Comparison of ENCODE assay signal across 8 cellular contexts in genomic region chr22:37538590-37539357, GRCh38. TPM values are rescaled to one million over a fixed set of nuclear protein-coding genes. Genes with fewer than 3 reads are reported as not detected.
DNase-seq lines count a peak whose midpoint lies in the region; ATAC-seq, FAIRE-seq and TF ChIP-seq lines count a peak whose summit lies in the region.

No MANE protein-coding gene starts in this region.

- FAIRE-seq in GM19239 (lab: Jason Lieb, UNC), result peak; percentile 94

- peak overlapping the region; percentile 29 for H3K27ac ChIP-seq in lower lobe of right lung

- H3K4me3 ChIP-seq in lower lobe of right lung, result peak overlapping the region; percentile 15

- intact Hi-C loops in lower lobe of right lung (cut with DNase I), result no loop called here

- peak; percentile 97 for TF ChIP-seq CTCF in lower lobe of right lung (IDR thresholded peaks at IDR 0.05)

- H3K9me3 ChIP-seq in lower lobe of right lung, result no peaks in the 10 kb centered on the region

- H3K4me1 ChIP-seq in lower lobe of right lung, result peaks cover 28% of the 10 kb centered on the region

- peak; percentile 99 for DNase-seq in Ammon's horn (ENCODE audit: low spot score)
- peak; percentile 91 for DNase-seq in GM19239 (ENCODE audit: insufficient read length, low spot score)
- peak; percentile 89 for DNase-seq in NCI-H82 (lab: John Stamatoyannopoulos, UW)
- DNase-seq in activated CD4-positive, alpha-beta T cell treated with anti-CD3 and anti-CD28 coated beads, Interleukin-2, amount 50 U/mL, for 4 hours, result peak; percentile 87
- DNase-seq in dermis blood vessel endothelial cell, result peak; percentile 95
- peak; percentile 95 for DNase-seq in lower lobe of right lung
- peak; percentile 73 to 84 (median 76) for DNase-seq in stimulated activated CD4-positive, alpha-beta T cell treated with anti-CD3 and anti-CD28 coated beads, TNF-alpha, amount 100 ng/mL, for 4 hours (ENCODE audit: low read depth in 3 of 3)

- ATAC-seq in HG03457 (IDR thresholded peaks at IDR 0.05; ENCODE audit: unreplicated experiment) (peak; percentile 71), lower lobe of right lung (peak; percentile 96 to 98)

- no peaks in the 10 kb centered on the region for H3K36me3 ChIP-seq in lower lobe of right lung

- no peaks in the 10 kb centered on the region for H3K27me3 ChIP-seq in lower lobe of right lung (ENCODE audit: low read depth)

RNA-seq across cellular contexts. Expression of gene CARD10, which starts 19.6 kb away (rescaled TPM):
- total RNA-seq in dermis blood vessel endothelial cell, result 55.8 and 61.6 TPM in 2 replicates
- total RNA-seq in lower lobe of right lung, result 14.9 TPM

RNA-seq across cellular contexts. Expression of gene CDC42EP1, which starts 21.5 kb away (rescaled TPM):
- total RNA-seq in dermis blood vessel endothelial cell (22.6 and 25.8 TPM in 2 replicates), lower lobe of right lung (46.0 TPM)

RNA-seq across cellular contexts. Expression of gene LGALS2, which starts 41.1 kb away (rescaled TPM):
- total RNA-seq in dermis blood vessel endothelial cell, result not detected in 2 replicates
- total RNA-seq in lower lobe of right lung, result 1.9 TPM

RNA-seq across cellular contexts. Expression of gene MFNG, which starts 52.6 kb away (rescaled TPM):
- total RNA-seq in dermis blood vessel endothelial cell (163 and 228 TPM in 2 replicates), lower lobe of right lung (71.0 TPM)

Comparison
In these comparisons a context has a peak if more than half of its experiments do, and no peak if none do; other contexts are left out.
1. Peak in every context shown above with its lines: DNase-seq, ATAC-seq, H3K4me3 ChIP-seq and H3K27ac ChIP-seq.